In the genomic region with DNA sequence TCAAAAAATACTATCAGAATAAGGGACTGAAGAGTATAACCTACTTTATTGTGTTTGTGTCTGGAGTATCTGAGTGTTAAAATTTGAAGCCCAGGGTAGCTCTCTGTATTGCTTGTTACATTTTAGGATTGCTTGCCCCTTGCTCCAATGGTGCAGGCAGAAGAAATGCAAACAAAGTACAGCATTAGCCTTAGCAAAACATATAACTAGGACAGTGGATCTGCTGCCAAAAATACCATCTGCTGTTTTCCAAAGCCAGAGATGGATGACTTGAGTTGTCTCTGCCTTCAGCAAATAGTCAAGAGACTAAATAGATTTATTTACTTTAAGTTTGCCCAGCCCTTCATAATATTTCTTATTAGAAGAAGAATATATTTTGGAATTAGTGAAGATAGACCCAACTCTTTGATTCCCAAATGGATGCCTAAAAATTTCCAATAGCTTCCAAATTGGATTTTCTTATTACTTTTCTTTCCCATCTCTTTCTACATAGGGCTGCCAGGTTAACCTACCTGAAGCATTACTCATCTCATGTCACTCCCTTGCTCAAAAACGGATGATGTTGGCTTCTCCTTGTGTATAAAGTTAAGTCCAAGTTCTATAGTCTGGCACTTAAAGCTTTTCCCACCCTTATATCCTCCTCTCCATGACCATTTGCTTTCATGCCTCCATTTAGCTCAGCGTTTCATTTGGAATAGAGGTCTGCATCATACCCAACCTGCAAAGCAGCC, we compare ENCODE assay signal across 13 cellular contexts.
A peak's percentile ranks its signal among the peaks of the same experiment; 100 is the strongest.
DNase-seq lines count a peak whose midpoint lies in the region; ATAC-seq and TF ChIP-seq lines count a peak whose summit lies in the region.
"Had no signal": no experiment of that assay in that cellular context is flagged by ENCODE, and none has a peak within 500 bp of the region (broad histone marks: within the 10 kb centered on the region; RNA-seq: fewer than 3 reads in every experiment).

No MANE protein-coding gene starts in this region.

- peaks cover 0 to 41% (median 26%) of the 10 kb centered on the region in 4 donors for H3K4me1 ChIP-seq in tibial artery

- CTCF ChIA-PET in AG04449 (lab: Yijun Ruan, JAX): interaction anchor here (1.6 to 2.3 kb wide), 2 partner anchors 188 to 249 kb away, joined by 4 to 8 read pairs; no protein-coding TSS in a partner anchor
- CTCF ChIA-PET in CD4-positive, alpha-beta T cell (lab: Charles Lee): no interaction called here

- H3K4me3 ChIP-seq in AG04449 (ENCODE audit: low read depth, low read length) (peak overlapping the region; percentile 26), fibroblast of villous mesenchyme (ENCODE audit: low read depth, low read length) (no peak overlapping the region), tibial artery (no peak overlapping the region)
- H3K4me3 ChIP-seq: gastrocnemius medialis had no signal

- H3K4me3 Mint-ChIP-seq in brain: peak overlapping the region in 4 of 5 experiments; percentile 15 to 52 (median 40)
- no peak overlapping the region for H3K4me3 Mint-ChIP-seq in CD4-positive, alpha-beta T cell
- H3K4me3 Mint-ChIP-seq: activated CD4-positive, alpha-beta memory T cell treated with anti-CD3 and anti-CD28 coated beads, Interleukin-2, amount 10 ng/mL, durations not matched to agents 7 days and 5 days; activated naive CD8-positive, alpha-beta T cell; T-cell had no signal

- DNase-seq in AG04449 (ENCODE audit: low read depth, low spot score) (no peak), NCI-H1694 treated with DMSO at 0.1 percent for 48 hours (lab: John Stamatoyannopoulos, UW) (peak; percentile 62), fibroblast of villous mesenchyme (ENCODE audit: low read depth) (peak; percentile 64), tibial artery (no peak)
- no peak for DNase-seq in CD4-positive, alpha-beta T cell
- DNase-seq: activated CD4-positive, alpha-beta memory T cell treated with anti-CD3 and anti-CD28 coated beads, Interleukin-2, amount 10 ng/mL, durations not matched to agents 7 days and 5 days; gastrocnemius medialis; T-cell had no signal

- intact Hi-C loops in CD4-positive, alpha-beta T cell (cut with DNase I, micrococcal nuclease): no loop called here
- intact Hi-C loops in tibial artery (cut with DNase I; ENCODE audit: low total_unique reads): no loop called here

- H3K9me3 ChIP-seq in CD4-positive, alpha-beta T cell (ENCODE audit: control insufficient read depth, low read length): no peaks in the 10 kb centered on the region
- no peaks in the 10 kb centered on the region for H3K9me3 ChIP-seq in tibial artery
- H3K9me3 ChIP-seq: gastrocnemius medialis, neutrophil had no signal

- peaks cover 4 to 19% (median 10%) of the 10 kb centered on the region in 5 experiments for H3K9me3 Mint-ChIP-seq in brain
- peaks cover 5% of the 10 kb centered on the region for H3K9me3 Mint-ChIP-seq in CD4-positive, alpha-beta T cell
- H3K9me3 Mint-ChIP-seq: activated CD4-positive, alpha-beta memory T cell treated with anti-CD3 and anti-CD28 coated beads, Interleukin-2, amount 10 ng/mL, durations not matched to agents 7 days and 5 days had no signal

- no peaks in the 10 kb centered on the region for H3K27me3 ChIP-seq in CD4-positive, alpha-beta T cell (ENCODE audit: control insufficient read depth, insufficient read depth, low read length)
- no peaks in the 10 kb centered on the region for H3K27me3 ChIP-seq in tibial artery
- H3K27me3 ChIP-seq: gastrocnemius medialis, neutrophil had no signal

- ATAC-seq in HG03469 (IDR thresholded peaks at IDR 0.05; ENCODE audit: unreplicated experiment): no peak
- ATAC-seq in CD4-positive, alpha-beta T cell (ENCODE audit: poor library complexity): no peak
- no peak for ATAC-seq in GM19328 (IDR thresholded peaks at IDR 0.05; ENCODE audit: unreplicated experiment)
- ATAC-seq: gastrocnemius medialis, T-cell had no signal

- peaks cover 11% of the 10 kb centered on the region for H3K36me3 Mint-ChIP-seq in brain
- no peaks in the 10 kb centered on the region for H3K36me3 Mint-ChIP-seq in CD4-positive, alpha-beta T cell (ENCODE audit: low read depth)
- H3K36me3 Mint-ChIP-seq: activated naive CD8-positive, alpha-beta T cell; T-cell had no signal

- H3K27me3 Mint-ChIP-seq in brain: no peaks in the 10 kb centered on the region
- H3K27me3 Mint-ChIP-seq in CD4-positive, alpha-beta T cell: peaks cover 9% of the 10 kb centered on the region
- H3K27me3 Mint-ChIP-seq: activated CD4-positive, alpha-beta memory T cell treated with anti-CD3 and anti-CD28 coated beads, Interleukin-2, amount 10 ng/mL, durations not matched to agents 7 days and 5 days had no signal

- TF ChIP-seq CTCF in AG04449 (IDR thresholded peaks at IDR 0.05; ENCODE audit: insufficient read depth, low read length, missing control alignments) (no peak), brain (conservative IDR thresholded peaks at IDR 0.05) (no peak), fibroblast of villous mesenchyme (IDR thresholded peaks at IDR 0.05; ENCODE audit: insufficient read depth, low read depth, low read length) (no peak), tibial artery (IDR thresholded peaks at IDR 0.05) (no peak)
- TF ChIP-seq CTCF in CD4-positive, alpha-beta T cell (IDR thresholded peaks at IDR 0.05): no peak

- peaks cover 62% of the 10 kb centered on the region for H3K4me1 Mint-ChIP-seq in brain
- no peaks in the 10 kb centered on the region for H3K4me1 Mint-ChIP-seq in CD4-positive, alpha-beta T cell (ENCODE audit: low read depth)
- H3K4me1 Mint-ChIP-seq: activated CD4-positive, alpha-beta memory T cell treated with anti-CD3 and anti-CD28 coated beads, Interleukin-2, amount 10 ng/mL, durations not matched to agents 7 days and 5 days; T-cell had no signal

- POLR2A ChIA-PET in AG04449 (lab: Yijun Ruan, JAX): no interaction called here
- POLR2A ChIA-PET in CD4-positive, alpha-beta T cell (lab: Charles Lee): no interaction called here

- no peak overlapping the region for H3K27ac ChIP-seq in CD4-positive, alpha-beta T cell (ENCODE audit: low read depth, low read length)
- no peak overlapping the region for H3K27ac ChIP-seq in tibial artery
- H3K27ac ChIP-seq: neutrophil had no signal

- H3K27ac Mint-ChIP-seq in brain: peak overlapping the region in 4 of 5 experiments; percentile 78 to 96 (median 92)
- H3K27ac Mint-ChIP-seq in CD4-positive, alpha-beta T cell: no peak overlapping the region
- H3K27ac Mint-ChIP-seq: activated CD4-positive, alpha-beta memory T cell treated with anti-CD3 and anti-CD28 coated beads, Interleukin-2, amount 10 ng/mL, durations not matched to agents 7 days and 5 days; activated naive CD8-positive, alpha-beta T cell; T-cell had no signal

- no peaks in the 10 kb centered on the region for H3K36me3 ChIP-seq in tibial artery
- H3K36me3 ChIP-seq: gastrocnemius medialis, neutrophil had no signal

Comparison
In these comparisons a context has a peak if more than half of its experiments do, and no peak if none do; other contexts are left out.
1. DNase-seq: peak in NCI-H1694 treated with DMSO at 0.1 percent for 48 hours (single experiment) and fibroblast of villous mesenchyme (single experiment); none in AG04449 (single experiment), CD4-positive, alpha-beta T cell (0 of 10) and tibial artery (0 of 2).